Comparison of ENCODE assay signal across 14 cellular contexts in the genomic region with DNA sequence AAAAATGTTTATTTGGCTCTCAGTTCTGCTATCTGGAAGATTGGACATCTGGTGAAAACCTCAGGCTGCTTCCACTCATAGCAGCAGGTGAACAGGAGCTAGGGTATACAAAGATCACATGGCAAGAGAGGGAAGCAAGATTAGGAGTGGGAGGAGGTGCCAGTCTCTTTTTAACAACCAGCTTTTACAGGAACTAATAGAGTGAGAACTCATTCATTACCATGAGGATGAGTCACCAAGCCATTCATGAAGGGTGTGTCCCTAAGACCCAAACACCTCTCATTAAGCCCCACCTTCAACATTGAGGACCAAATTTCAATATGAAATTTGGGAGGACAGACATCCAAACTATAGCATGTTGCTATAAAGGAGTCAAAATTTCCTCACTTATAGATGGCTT.
"Had no signal": no experiment of that assay in that cellular context is flagged by ENCODE, and none has a peak within 500 bp of the region (broad histone marks: within the 10 kb centered on the region; RNA-seq: fewer than 3 reads in every experiment).

No MANE protein-coding gene starts in this region.

- FAIRE-seq: colon, small intestine, urothelium cell line had no signal

- ATAC-seq: effector memory CD8-positive, alpha-beta T cell; foreskin keratinocyte; mucosa of descending colon; naive thymus-derived CD8-positive, alpha-beta T cell; right cardiac atrium had no signal

- H3K4me1 ChIP-seq: foreskin keratinocyte had no signal

- H3K4me2 ChIP-seq: hepatocyte had no signal

- DNase-seq: effector memory CD8-positive, alpha-beta T cell; foreskin keratinocyte; head of caudate nucleus; mammary epithelial cell; mucosa of descending colon; naive thymus-derived CD8-positive, alpha-beta T cell; posterior cingulate gyrus; right cardiac atrium; small intestine; stimulated activated CD4-positive, alpha-beta T cell treated with anti-CD3 and anti-CD28 coated beads, Interleukin-2, amount 100 ng/mL, for 48 hours; stimulated activated naive CD4-positive, alpha-beta T cell treated with Interleukin-2 at 50 U/mL for 16 hours had no signal

- H3K27ac ChIP-seq: foreskin keratinocyte, hepatocyte had no signal

- H3K9me3 ChIP-seq: mucosa of descending colon had no signal

- H3K79me2 ChIP-seq: hepatocyte had no signal

- H2AFZ ChIP-seq: hepatocyte had no signal

- H3K27me3 ChIP-seq: foreskin keratinocyte, hepatocyte had no signal

- H3K4me3 ChIP-seq: hepatocyte, mucosa of descending colon had no signal
